ENCODE assay signal across 13 cellular contexts in genomic region chr7:47582748-47583740, GRCh38. TPM values are rescaled to one million over a fixed set of nuclear protein-coding genes. Genes with fewer than 3 reads are reported as not detected.
A peak's percentile ranks its signal among the peaks of the same experiment; 100 is the strongest.
DNase-seq lines count a peak whose midpoint lies in the region; ATAC-seq and TF ChIP-seq lines count a peak whose summit lies in the region.
"Had no signal": no experiment of that assay in that cellular context is flagged by ENCODE, and none has a peak within 500 bp of the region (broad histone marks: within the 10 kb centered on the region; RNA-seq: fewer than 3 reads in every experiment).

No MANE protein-coding gene starts in this region.

- no peaks in the 10 kb centered on the region for H3K36me3 Mint-ChIP-seq in naive B cell

- H3K27me3 Mint-ChIP-seq in naive B cell = peaks cover 0 to 15% (median 5%) of the 10 kb centered on the region in 3 donors

- H3K4me3 ChIP-seq in HUES64 (ENCODE audit: low read length) (peak overlapping the region; percentile 80), tibial nerve (peak overlapping the region in 2 of 4 donors; percentile 77 to 97)
- H3K4me3 ChIP-seq: SK-N-MC had no signal

- H3K27me3 ChIP-seq in HUES64 (ENCODE audit: insufficient read depth, low read length) = peaks cover 19% of the 10 kb centered on the region
- no peaks in the 10 kb centered on the region for H3K27me3 ChIP-seq in tibial nerve

- H3K9me3 Mint-ChIP-seq in naive B cell = peaks cover 0 to 6% (median 5%) of the 10 kb centered on the region in 7 donors
- H3K9me3 Mint-ChIP-seq: activated CD4-positive, alpha-beta memory T cell treated with anti-CD3 and anti-CD28 coated beads, Interleukin-2, amount 10 ng/mL, durations not matched to agents 7 days and 5 days had no signal

- TF ChIP-seq EP300 in tibial nerve (IDR thresholded peaks at IDR 0.05) = peak in 1 of 2 donors; percentile 35

- TF ChIP-seq CTCF in tibial nerve (IDR thresholded peaks at IDR 0.05) = no peak

- H3K27ac Mint-ChIP-seq in naive B cell = peak overlapping the region in 3 of 6 donors; percentile 76 to 88 (median 85)
- H3K27ac Mint-ChIP-seq: activated CD4-positive, alpha-beta memory T cell treated with anti-CD3 and anti-CD28 coated beads, Interleukin-2, amount 10 ng/mL, durations not matched to agents 7 days and 5 days; activated naive CD4-positive, alpha-beta T cell treated with anti-CD3 and anti-CD28 coated beads, Interleukin-2, amount 50 U/mL, for 72 hours had no signal

- H3K4me1 ChIP-seq in HUES64 (ENCODE audit: insufficient read depth, low read length) (peaks cover 25% of the 10 kb centered on the region), tibial nerve (peaks cover 0 to 74% (median 32%) of the 10 kb centered on the region in 4 donors)

- WGBS in HUES64 = 79% methylated on average over 15 of the region's 15 CpGs
- WGBS in tibial nerve, 2 donors = 64 to 66% methylated on average over 15 of the region's 15 CpGs

- no peak for TF ChIP-seq POLR2A in tibial nerve (IDR thresholded peaks at IDR 0.05)

- H3K9me3 ChIP-seq in HUES64 (ENCODE audit: insufficient read depth, low read depth, low read length) (0 out of 2 replicates have a peak, but pooled peaks cover 3% of the 10 kb centered on the region), tibial nerve (no peaks in the 10 kb centered on the region)

- H3K27ac ChIP-seq in HUES64 (ENCODE audit: low read depth, low read length) (no peak overlapping the region), tibial nerve (peak overlapping the region; percentile 84 to 94 (median 90))
- H3K27ac ChIP-seq: KMS-11, SK-N-MC had no signal

- no peaks in the 10 kb centered on the region; the same call in 1 of the 2 replicates for H3K36me3 ChIP-seq in HUES64 (ENCODE audit: insufficient read depth, low read length)
- no peaks in the 10 kb centered on the region for H3K36me3 ChIP-seq in tibial nerve

- H3K4me1 Mint-ChIP-seq in naive B cell = peaks cover 40 to 56% (median 42%) of the 10 kb centered on the region in 3 donors
- H3K4me1 Mint-ChIP-seq: activated CD4-positive, alpha-beta memory T cell treated with anti-CD3 and anti-CD28 coated beads, Interleukin-2, amount 10 ng/mL, durations not matched to agents 7 days and 5 days had no signal

- peak overlapping the region; percentile 78 to 91 (median 87) for H3K4me3 Mint-ChIP-seq in naive B cell
- H3K4me3 Mint-ChIP-seq: activated CD4-positive, alpha-beta memory T cell treated with anti-CD3 and anti-CD28 coated beads, Interleukin-2, amount 10 ng/mL, durations not matched to agents 7 days and 5 days had no signal

- ATAC-seq in naive B cell (ENCODE audit: low read depth in 2 of 2) = no peak
- ATAC-seq: activated naive CD4-positive, alpha-beta T cell treated with anti-CD3 and anti-CD28 coated beads, Interleukin-2, amount 50 U/mL, for 72 hours had no signal

- peak; percentile 48 for DNase-seq in astrocyte of the hippocampus (ENCODE audit: low read depth, low spot score)
- no peak for DNase-seq in naive B cell
- no peak for DNase-seq in tibial nerve (ENCODE audit: low spot score in 2 of 2)
- DNase-seq in GM19238 (ENCODE audit: insufficient read length, low spot score) = no peak
- no peak for DNase-seq in NCI-H1417 (lab: John Stamatoyannopoulos, UW)
- DNase-seq in activated CD4-positive, alpha-beta T cell treated with anti-CD3 and anti-CD28 coated beads, Interleukin-2, amount 50 U/mL, for 1 hour = no peak
- no peak for DNase-seq in putamen (ENCODE audit: low spot score)
- DNase-seq: activated CD4-positive, alpha-beta memory T cell treated with anti-CD3 and anti-CD28 coated beads, Interleukin-2, amount 10 ng/mL, durations not matched to agents 7 days and 5 days; NCI-H446 treated with DMSO at 0.1 percent for 48 hours had no signal

- H3K9ac ChIP-seq in HUES64 (ENCODE audit: low read depth, low read length) = no peak overlapping the region
- H3K9ac ChIP-seq: KMS-11 had no signal

RNA-seq across cellular contexts. Expression of gene TNS3, which starts 1.1 kb away (rescaled TPM):
- polyA plus RNA-seq in HUES64 (2013, experiment 1 of 2) = 13.1 TPM
- 11.7 TPM for polyA plus RNA-seq in HUES64 (2013, experiment 2 of 2)
- 1 to 10 TPM; 1.5 to 6.3 (median 4.8) TPM for polyA plus RNA-seq in naive B cell (ENCODE audit: low read depth in 6 of 6)
- total RNA-seq in tibial nerve = 100 to 1,000 TPM; 118 to 142 (median 133) TPM
